ENCODE assay signal across 8 cellular contexts in the genomic region with DNA sequence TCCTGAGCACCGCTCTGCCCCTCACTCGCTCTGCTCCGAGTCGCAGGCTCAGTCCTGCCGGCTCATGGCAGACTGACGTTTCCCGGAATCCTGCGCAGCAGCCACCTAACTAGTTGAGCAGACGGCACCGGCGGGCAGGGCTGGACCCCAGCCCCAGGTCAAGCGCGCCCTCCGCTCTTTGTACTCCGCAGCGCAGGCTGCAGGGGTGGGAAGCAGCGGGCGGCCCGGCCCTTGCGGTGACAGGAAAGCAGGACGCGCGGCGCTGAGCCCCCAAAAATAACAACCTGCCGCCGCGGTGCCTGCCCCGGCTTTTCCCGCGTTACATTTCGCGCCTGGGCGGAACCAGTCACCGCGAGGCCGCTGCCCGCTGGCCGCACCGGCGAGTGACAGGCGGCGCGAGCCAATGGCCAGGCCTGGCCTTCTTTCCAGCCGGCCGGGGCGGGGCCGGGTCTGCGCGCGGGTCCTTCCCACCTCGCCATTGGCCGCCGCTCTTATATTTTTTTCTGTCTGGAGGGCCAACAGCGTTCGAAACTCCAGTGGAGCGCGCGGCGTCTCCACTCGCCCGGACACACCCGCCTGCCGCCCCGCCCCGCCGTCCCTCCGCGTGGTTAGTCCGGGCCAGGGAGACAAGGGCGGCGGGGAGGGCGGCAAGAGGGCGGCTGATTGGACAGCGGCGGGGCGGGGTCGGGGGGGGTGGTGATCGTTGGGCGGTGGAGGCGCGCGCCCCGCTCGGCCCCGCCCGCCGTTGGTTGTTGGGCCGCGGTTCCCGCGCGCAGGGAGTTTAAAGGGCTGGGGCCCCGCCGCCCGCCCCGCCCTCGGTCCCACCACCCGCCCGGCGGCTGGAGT. TPM values are rescaled to one million over a fixed set of nuclear protein-coding genes. Genes with fewer than 3 reads are reported as not detected.
DNase-seq lines count a peak whose midpoint lies in the region; ATAC-seq lines count a peak whose summit lies in the region.

A gene (minus strand): TSS at position 297 of the 846 bp plus-strand sequence. CDS start 338 bp downstream, outside the sequence.

- H2BK120ac ChIP-seq in mesenchymal stem cell (ENCODE audit: low read depth, low read length) = peak within 1 kb of the TSS; percentile 55

- H4K91ac ChIP-seq in mesenchymal stem cell (ENCODE audit: low read length) = peak within 1 kb of the TSS; percentile 77

- H3K36me3 ChIP-seq in mesenchymal stem cell (ENCODE audit: control insufficient read depth in 1 of 2, insufficient read depth in 2 of 2, low read depth in 1 of 2, low read length in 2 of 2) = no peaks in the 10 kb centered on the region

- peak within 1 kb of the TSS; percentile 99 for H2BK5ac ChIP-seq in mesenchymal stem cell (ENCODE audit: low read depth, low read length, poor library complexity, severe bottlenecking)

- peak within 1 kb of the TSS; percentile 100 for H3K4me2 ChIP-seq in mesenchymal stem cell (ENCODE audit: low read length, poor library complexity, severe bottlenecking)

- POLR2A ChIA-PET in activated CD8-positive, alpha-beta memory T cell treated with anti-CD3 and anti-CD28 coated beads for 36 hours (lab: Charles Lee) = no interaction called here

- peak within 1 kb of the TSS; percentile 80 to 98 for H3K4me3 ChIP-seq in mesenchymal stem cell (ENCODE audit: insufficient read depth in 1 of 2, low read depth in 1 of 2, low read length in 2 of 2)

- peak within 1 kb of the TSS in 1 of 2 experiments; percentile 88 for H3K14ac ChIP-seq in mesenchymal stem cell (ENCODE audit: low read length in 2 of 2)

- H3K27ac ChIP-seq in mesenchymal stem cell (ENCODE audit: low read length, poor library complexity, severe bottlenecking) = peak within 1 kb of the TSS; percentile 98

- H2BK15ac ChIP-seq in mesenchymal stem cell (ENCODE audit: low read depth, poor library complexity, severe bottlenecking) = no peak within 1 kb of the TSS

- H2AFZ ChIP-seq in mesenchymal stem cell (ENCODE audit: low read depth, low read length) = peak within 1 kb of the TSS; percentile 99

- H3K9me3 ChIP-seq in mesenchymal stem cell (ENCODE audit: control insufficient read depth, low read length) = no peaks in the 10 kb centered on the region

- CTCF ChIA-PET in activated CD8-positive, alpha-beta memory T cell treated with anti-CD3 and anti-CD28 coated beads for 36 hours (lab: Charles Lee) = no interaction called here

- peak within 1 kb of the TSS; percentile 66 to 78 for H3K4ac ChIP-seq in mesenchymal stem cell (ENCODE audit: low read depth in 1 of 2, low read length in 2 of 2)

- peak within 1 kb of the TSS; percentile 95 for H3K9ac ChIP-seq in mesenchymal stem cell (ENCODE audit: low read length)

- H3K18ac ChIP-seq in mesenchymal stem cell (ENCODE audit: low read depth in 1 of 2, low read length in 2 of 2) = peak within 1 kb of the TSS; percentile 77 to 93

- peak within 1 kb of the TSS; percentile 78 to 85 for H3K23ac ChIP-seq in mesenchymal stem cell (ENCODE audit: low read length in 2 of 2)

- DNase-seq in COR-L47 (lab: John Stamatoyannopoulos, UW) (peak; percentile 96), HT1080 (ENCODE audit: low read depth) (peak; percentile 98), NOMO-1 (lab: John Stamatoyannopoulos, UW; ENCODE audit: unreplicated experiment in 2 of 2) (peak; percentile 97 to 98), mesenchymal stem cell (peak; percentile 99)
- DNase-seq in effector CD8-positive, alpha-beta T cell (lab: John Stamatoyannopoulos, UW) = peak; percentile 83
- peak; percentile 88 for DNase-seq in stimulated activated CD8-positive, alpha-beta memory T cell treated with anti-CD3 and anti-CD28 coated beads, Interleukin-12 subunit alpha, Interleukin-12 subunit beta, amount 100 ng/mL, for 24 hours (ENCODE audit: extremely low read depth)

- no peaks in the 10 kb centered on the region for H3K27me3 ChIP-seq in mesenchymal stem cell (ENCODE audit: control insufficient read depth in 1 of 2, insufficient read depth in 1 of 2, low read length in 2 of 2)

- peak; percentile 49 for ATAC-seq in GM21367 (IDR thresholded peaks at IDR 0.05; ENCODE audit: unreplicated experiment)

- H2BK12ac ChIP-seq in mesenchymal stem cell (ENCODE audit: low read length in 2 of 2) = peak within 1 kb of the TSS in 1 of 2 experiments; percentile 49

- H4K8ac ChIP-seq in mesenchymal stem cell (ENCODE audit: low read length) = peak within 1 kb of the TSS; percentile 84

- peaks cover 7% of the 10 kb centered on the region for H3K4me1 ChIP-seq in mesenchymal stem cell (ENCODE audit: control insufficient read depth, insufficient read depth, low read depth, low read length)

- under 1% methylated on average over 67 of the region's 100 CpGs for WGBS in mesenchymal stem cell

- peak within 1 kb of the TSS; percentile 88 for H2AK5ac ChIP-seq in mesenchymal stem cell (ENCODE audit: low read length, severe bottlenecking)

- no peaks in the 10 kb centered on the region for H3K79me1 ChIP-seq in mesenchymal stem cell (replicated peaks; ENCODE audit: low read length, poor library complexity, severe bottlenecking)

RNA-seq across cellular contexts. Expression of the gene that starts here (rescaled TPM):
- total RNA-seq in HT1080 (2014; rRNA removed; shearing (Covaris generic)) = 21.2 and 21.6 TPM in 2 replicates
- 10.5 and 12.8 TPM in 2 replicates for polyA plus RNA-seq in HT1080 (2015; cell fraction: cytosol; rRNA removed)
- 13.7 and 16.1 TPM in 2 replicates for polyA plus RNA-seq in HT1080 (2015; cell fraction: nucleus; rRNA removed)
- 10 to 100 TPM; 46.0 to 47.8 TPM for total RNA-seq in activated CD8-positive, alpha-beta memory T cell treated with anti-CD3 and anti-CD28 coated beads for 36 hours
- 0.66 TPM for polyA plus RNA-seq in mesenchymal stem cell (2013, experiment 1 of 2)
- 0.62 TPM for polyA plus RNA-seq in mesenchymal stem cell (2013, experiment 2 of 2)

Comparison
In these comparisons a context has a peak if more than half of its experiments do, and no peak if none do; other contexts are left out.
1. Peak in every context shown above with its lines: DNase-seq, ATAC-seq, H3K4me3 ChIP-seq and H3K27ac ChIP-seq.